Comparison of ENCODE assay signal across 8 cellular contexts in genomic region chr5:83474170-83474796, GRCh38. TPM values are rescaled to one million over a fixed set of nuclear protein-coding genes. Genes with fewer than 3 reads are reported as not detected.
A peak's percentile ranks its signal among the peaks of the same experiment; 100 is the strongest.
DNase-seq lines count a peak whose midpoint lies in the region; ATAC-seq and TF ChIP-seq lines count a peak whose summit lies in the region.

No MANE protein-coding gene starts in this region.

- no peaks in the 10 kb centered on the region for H3K36me3 Mint-ChIP-seq in activated CD4-positive, alpha-beta memory T cell treated with anti-CD3 and anti-CD28 coated beads for 36 hours

- peaks cover 0 to 52% (median 13%) of the 10 kb centered on the region in 4 donors for H3K4me1 ChIP-seq in tibial nerve

- DNase-seq in ACHN, result peak; percentile 94
- DNase-seq in NCI-H2227 treated with DMSO at 0.1 percent for 48 hours (lab: John Stamatoyannopoulos, UW), result peak; percentile 70
- DNase-seq in activated CD4-positive, alpha-beta memory T cell treated with anti-CD3 and anti-CD28 coated beads for 36 hours, result peak; percentile 60
- peak; percentile 76 for DNase-seq in midbrain (lab: John Stamatoyannopoulos, UW)
- peak; percentile 68 to 73 for DNase-seq in tibial nerve (ENCODE audit: low spot score in 2 of 2)

- H3K36me3 ChIP-seq in tibial nerve, result no peaks in the 10 kb centered on the region

- POLR2A ChIA-PET in activated CD4-positive, alpha-beta memory T cell treated with anti-CD3 and anti-CD28 coated beads for 36 hours (lab: Charles Lee), result no interaction called here

- peak; percentile 58 for ATAC-seq in GM18502 (IDR thresholded peaks at IDR 0.05; ENCODE audit: poor library complexity, unreplicated experiment)
- ATAC-seq in HG02885 (IDR thresholded peaks at IDR 0.05; ENCODE audit: poor library complexity, unreplicated experiment), result peak; percentile 47
- ATAC-seq in esophagus mucosa, result peak; percentile 65

- H3K9me3 ChIP-seq in tibial nerve, result no peaks in the 10 kb centered on the region

- peaks cover 34% of the 10 kb centered on the region for H3K4me1 Mint-ChIP-seq in activated CD4-positive, alpha-beta memory T cell treated with anti-CD3 and anti-CD28 coated beads for 36 hours (ENCODE audit: low read depth)

- no peak for TF ChIP-seq CTCF in tibial nerve (IDR thresholded peaks at IDR 0.05)

- peaks cover 66% of the 10 kb centered on the region for H3K27me3 Mint-ChIP-seq in activated CD4-positive, alpha-beta memory T cell treated with anti-CD3 and anti-CD28 coated beads for 36 hours

- in situ Hi-C loops in ACHN (cut with HindIII; ENCODE audit: low pct_ligation_motif_present, low pct_unique_long_range_greater_than_20kb, low sequenced_read_pairs), result no loop called here

- H3K4me3 Mint-ChIP-seq in activated CD4-positive, alpha-beta memory T cell treated with anti-CD3 and anti-CD28 coated beads for 36 hours, result peak overlapping the region; percentile 77

- WGBS in tibial nerve, 2 donors, result 0 to 1% methylated on average over 38 to 46 of the region's 46 CpGs

- CTCF ChIA-PET in activated CD4-positive, alpha-beta memory T cell treated with anti-CD3 and anti-CD28 coated beads for 36 hours (lab: Charles Lee), result no interaction called here

- H3K27ac ChIP-seq in tibial nerve, result peak overlapping the region; percentile 68 to 91 (median 82)

- TF ChIP-seq EP300 in tibial nerve (IDR thresholded peaks at IDR 0.05), result peak in 1 of 2 donors; percentile 67

- no peak overlapping the region for H3K27ac Mint-ChIP-seq in activated CD4-positive, alpha-beta memory T cell treated with anti-CD3 and anti-CD28 coated beads for 36 hours

- peak in 1 of 2 donors; percentile 37 for TF ChIP-seq POLR2A in tibial nerve (IDR thresholded peaks at IDR 0.05)

- peak overlapping the region; percentile 40 to 62 (median 42) for H3K4me3 ChIP-seq in tibial nerve

- peaks cover 0 to 6% of the 10 kb centered on the region in 2 donors for H3K27me3 ChIP-seq in tibial nerve

- H3K9me3 Mint-ChIP-seq in activated CD4-positive, alpha-beta memory T cell treated with anti-CD3 and anti-CD28 coated beads for 36 hours, result no peaks in the 10 kb centered on the region

- intact Hi-C loops in activated CD4-positive, alpha-beta memory T cell treated with anti-CD3 and anti-CD28 coated beads for 36 hours (cut with micrococcal nuclease), result loop anchor here (2.0 to 10.0 kb wide), 4 partner anchors 91 to 833 kb away; partner anchors contain the start of genes TMEM167A and XRCC4

RNA-seq across cellular contexts. Expression of gene VCAN, which starts 2.7 kb away (rescaled TPM):
- total RNA-seq in activated CD4-positive, alpha-beta memory T cell treated with anti-CD3 and anti-CD28 coated beads for 36 hours, result under 1 TPM in 1 of 2 experiments, not detected in 1; 0.02 TPM
- total RNA-seq in esophagus mucosa (3.1 TPM), tibial nerve (100 to 1,000 TPM in 1 of 4 donors, 10 to 100 TPM in 3; 45.7 to 145 (median 65.4) TPM)

Comparison
In these comparisons a context has a peak if more than half of its experiments do, and no peak if none do; other contexts are left out.
1. Peak in every context shown above with its lines: DNase-seq, ATAC-seq, H3K4me3 ChIP-seq and H3K27ac ChIP-seq.
2. RNA of gene VCAN, which starts 2.7 kb away (total RNA-seq): 45.7 to 145 TPM in tibial nerve; 3.1 TPM in esophagus mucosa (single experiment) and 0.02 TPM in activated CD4-positive, alpha-beta memory T cell treated with anti-CD3 and anti-CD28 coated beads for 36 hours; every median in the first group is over 10 times any median in the second.